ENCODE assay signal across 21 cellular contexts in genomic region chr3:32487781-32488526, GRCh38.
"Had no signal": no experiment of that assay in that cellular context is flagged by ENCODE, and none has a peak within 500 bp of the region (broad histone marks: within the 10 kb centered on the region; RNA-seq: fewer than 3 reads in every experiment).

No MANE protein-coding gene starts in this region.

- H3K4me2 ChIP-seq: SK-N-SH had no signal

- ATAC-seq: gastroesophageal sphincter; stimulated activated naive CD8-positive, alpha-beta T cell treated with anti-CD3 and anti-CD28 coated beads, Interleukin-15, amount 100 ng/mL, for 72 hours; upper lobe of right lung had no signal

- H3K4me3 ChIP-seq: colonic mucosa, gastroesophageal sphincter, heart right ventricle, suprapubic skin, upper lobe of right lung had no signal

- DNase-seq: activated CD4-positive, alpha-beta T cell treated with anti-CD3 and anti-CD28 coated beads, Interleukin-2, amount 10 ng/mL, durations not matched to agents 7 days and 5 days; activated CD4-positive, CD25-positive, alpha-beta regulatory T cell; activated CD8-positive, alpha-beta memory T cell treated with anti-CD3 and anti-CD28 coated beads, Interleukin-2, amount 50 U/mL, for 4 hours; activated T-cell treated with anti-CD3 and anti-CD28 coated beads, Interleukin-2, amount 50 U/mL, for 48 hours; anterior cingulate cortex; caudate nucleus; colonic mucosa; heart right ventricle; immature natural killer cell; kidney glomerular epithelial cell; nucleus accumbens; posterior cingulate gyrus; SHP77 treated with DMSO at 0.1 percent for 48 hours; SK-N-SH; stimulated activated naive CD8-positive, alpha-beta T cell treated with anti-CD3 and anti-CD28 coated beads, Interleukin-15, amount 100 ng/mL, for 72 hours; upper lobe of right lung had no signal

- H3K27me3 Mint-ChIP-seq: activated CD4-positive, alpha-beta T cell treated with anti-CD3 and anti-CD28 coated beads, Interleukin-2, amount 10 ng/mL, durations not matched to agents 7 days and 5 days; activated naive CD8-positive, alpha-beta T cell; brain; stimulated activated naive CD8-positive, alpha-beta T cell treated with anti-CD3 and anti-CD28 coated beads, Interleukin-15, amount 100 ng/mL, for 72 hours had no signal

- H3K27ac Mint-ChIP-seq: activated naive CD8-positive, alpha-beta T cell; brain; stimulated activated naive CD8-positive, alpha-beta T cell treated with anti-CD3 and anti-CD28 coated beads, Interleukin-15, amount 100 ng/mL, for 72 hours had no signal

- H3K9me3 Mint-ChIP-seq: activated CD4-positive, alpha-beta T cell treated with anti-CD3 and anti-CD28 coated beads, Interleukin-2, amount 10 ng/mL, durations not matched to agents 7 days and 5 days; brain; immature natural killer cell; nephron; stimulated activated naive CD8-positive, alpha-beta T cell treated with anti-CD3 and anti-CD28 coated beads, Interleukin-15, amount 100 ng/mL, for 72 hours had no signal

- H3K4me3 Mint-ChIP-seq: activated CD4-positive, alpha-beta T cell treated with anti-CD3 and anti-CD28 coated beads, Interleukin-2, amount 10 ng/mL, durations not matched to agents 7 days and 5 days; activated naive CD8-positive, alpha-beta T cell; brain; immature natural killer cell; nephron; stimulated activated naive CD8-positive, alpha-beta T cell treated with anti-CD3 and anti-CD28 coated beads, Interleukin-15, amount 100 ng/mL, for 72 hours had no signal

- H3K9me3 ChIP-seq: colonic mucosa, gastroesophageal sphincter, heart right ventricle, SK-N-SH, suprapubic skin, upper lobe of right lung had no signal

- H3K9ac ChIP-seq: SK-N-SH had no signal

- H3K27me3 ChIP-seq: colonic mucosa, gastroesophageal sphincter, heart right ventricle, suprapubic skin, upper lobe of right lung had no signal

- H3K4me1 Mint-ChIP-seq: brain had no signal

- H3K27ac ChIP-seq: colonic mucosa, gastroesophageal sphincter, heart right ventricle, suprapubic skin, upper lobe of right lung had no signal

- H3K4me1 ChIP-seq: colonic mucosa had no signal

- H3K36me3 ChIP-seq: colonic mucosa had no signal
